8 cellular contexts compared by ENCODE assay signal in the genomic region with DNA sequence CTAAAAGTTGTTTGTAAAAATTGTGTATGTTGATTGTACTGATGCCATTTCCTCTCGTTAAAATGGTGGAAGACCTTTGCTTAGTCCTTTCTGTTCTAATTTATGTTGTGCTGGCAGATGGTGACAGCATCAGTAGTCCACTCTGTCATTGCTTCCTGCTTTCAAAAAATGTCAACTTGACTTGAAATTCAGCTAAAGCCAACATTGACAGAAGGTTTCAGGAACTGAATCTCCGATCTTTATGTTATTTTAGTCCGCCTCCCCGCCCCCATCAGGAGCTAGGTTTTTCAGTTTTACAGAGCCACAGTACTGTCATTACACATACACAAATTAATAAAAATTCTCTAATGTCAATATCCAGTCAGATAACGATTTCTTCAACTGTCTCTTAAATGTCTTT. TPM values are rescaled to one million over a fixed set of nuclear protein-coding genes. Genes with fewer than 3 reads are reported as not detected.
A peak's percentile ranks its signal among the peaks of the same experiment; 100 is the strongest.
DNase-seq lines count a peak whose midpoint lies in the region; ATAC-seq, FAIRE-seq and TF ChIP-seq lines count a peak whose summit lies in the region.

No MANE protein-coding gene starts in this region.

- intact Hi-C loops in A673 (cut with micrococcal nuclease; ENCODE audit: unreplicated experiment) (loop anchor here (5.0 kb wide), 1 partner anchor 115 kb away; the partner anchor contains the start of gene AMOTL2), sciatic nerve (cut with DNase I) (no loop called here)

- H3K9ac ChIP-seq in OCI-LY1 (ENCODE audit: low read length): peak overlapping the region; percentile 90

- no peak for TF ChIP-seq CTCF in A673 (conservative IDR thresholded peaks at IDR 0.05; ENCODE audit: low read depth, low read length)
- TF ChIP-seq CTCF in OCI-LY1 (IDR thresholded peaks at IDR 0.05; ENCODE audit: low read length): no peak
- no peak for TF ChIP-seq CTCF in epithelial cell of proximal tubule (conservative IDR thresholded peaks at IDR 0.05; ENCODE audit: low read depth, low read length)

- 0 out of 2 replicates have a peak, but pooled peaks cover 5% of the 10 kb centered on the region for H3F3A ChIP-seq in OCI-LY1 (ENCODE audit: insufficient read depth, low read length)

- no peaks in the 10 kb centered on the region for H3K9me3 Mint-ChIP-seq in stimulated activated memory B cell treated with anti-CD40 and anti-IgM and Interleukin-4, amounts not matched to agents 10 μg/mL and 1 μg/mL and 100 μg/mL, for 72 hours

- peak overlapping the region; percentile 68 for H3K4me3 Mint-ChIP-seq in stimulated activated memory B cell treated with anti-CD40 and anti-IgM and Interleukin-4, amounts not matched to agents 10 μg/mL and 1 μg/mL and 100 μg/mL, for 72 hours

- H3K36me3 ChIP-seq in A673 (ENCODE audit: insufficient read depth, low read length, poor library complexity, severe bottlenecking): peaks cover 2% of the 10 kb centered on the region
- peaks cover 14% of the 10 kb centered on the region; the same call in 1 of the 2 replicates for H3K36me3 ChIP-seq in OCI-LY1 (ENCODE audit: insufficient read depth, low read length)

- POLR2A ChIA-PET in A673 (lab: Charles Lee; ENCODE audit: low non-redundant PET): no interaction called here

- H3K4me1 Mint-ChIP-seq in stimulated activated memory B cell treated with anti-CD40 and anti-IgM and Interleukin-4, amounts not matched to agents 10 μg/mL and 1 μg/mL and 100 μg/mL, for 72 hours: peaks cover 54% of the 10 kb centered on the region

- H3K4me1 ChIP-seq in A673 (ENCODE audit: insufficient read depth, low read length, poor library complexity, severe bottlenecking) (peaks cover 14% of the 10 kb centered on the region), OCI-LY1 (ENCODE audit: insufficient read depth, low read length, severe bottlenecking) (peaks cover 61% of the 10 kb centered on the region)

- peak; percentile 36 for TF ChIP-seq POLR2A in GM18505 (IDR thresholded peaks at IDR 0.05; ENCODE audit: borderline replicate concordance, extremely low read depth, insufficient read depth, insufficient read length)
- TF ChIP-seq POLR2A in H54 (IDR thresholded peaks at IDR 0.05; ENCODE audit: low read depth, low read length): no peak

- H3K9me3 ChIP-seq in A673 (ENCODE audit: low read depth, low read length, poor library complexity, severe bottlenecking): no peaks in the 10 kb centered on the region
- peaks cover 5% of the 10 kb centered on the region; the same call in 1 of the 2 replicates for H3K9me3 ChIP-seq in OCI-LY1 (ENCODE audit: low read length)

- no peaks in the 10 kb centered on the region for H3K27me3 ChIP-seq in A673 (replicated peaks; ENCODE audit: insufficient read depth, low read depth, low read length, poor library complexity)
- H3K27me3 ChIP-seq in OCI-LY1 (ENCODE audit: insufficient read depth, low read length): no peaks in the 10 kb centered on the region

- CTCF ChIA-PET in A673 (lab: Charles Lee): no interaction called here

- peak overlapping the region; percentile 82 for H3K4me2 ChIP-seq in OCI-LY1 (ENCODE audit: low read length)

- H4K20me1 ChIP-seq in OCI-LY1 (ENCODE audit: insufficient read depth, low read length): no peaks in the 10 kb centered on the region

- no peaks in the 10 kb centered on the region for H3K9me2 ChIP-seq in OCI-LY1 (ENCODE audit: low read depth, low read length)

- H3K27ac Mint-ChIP-seq in stimulated activated memory B cell treated with anti-CD40 and anti-IgM and Interleukin-4, amounts not matched to agents 10 μg/mL and 1 μg/mL and 100 μg/mL, for 72 hours: peak overlapping the region; percentile 96

- ATAC-seq in GM18505 (IDR thresholded peaks at IDR 0.05; ENCODE audit: unreplicated experiment) (no peak), sciatic nerve (no peak)
- ATAC-seq in stimulated activated memory B cell treated with anti-CD40 and anti-IgM and Interleukin-4, amounts not matched to agents 10 μg/mL and 1 μg/mL and 100 μg/mL, for 72 hours: peak; percentile 21

- H3K4me3 ChIP-seq in A673 (ENCODE audit: low read depth, low read length, poor library complexity, severe bottlenecking) (peak overlapping the region; percentile 80), OCI-LY1 (ENCODE audit: low read depth, low read length, poor library complexity, severe bottlenecking) (peak overlapping the region; percentile 81), epithelial cell of proximal tubule (ENCODE audit: low read depth, low read length) (peak overlapping the region; percentile 87)

- BruUV-seq in A673 (replicated peaks; lab: Mats Ljungman, UMichigan): no TSS peak

- DNase-seq in A673 (ENCODE audit: low spot score): no peak
- DNase-seq in epithelial cell of proximal tubule (ENCODE audit: low read depth): no peak
- DNase-seq in activated effector memory CD4-positive, alpha-beta T cell treated with anti-CD3 and anti-CD28 coated beads, Interleukin-2, amount 50 U/mL, for 16 hours: no peak
- DNase-seq in sciatic nerve (ENCODE audit: low spot score): no peak
- no peak for DNase-seq in H54 (ENCODE audit: insufficient read length, low spot score)

- peak overlapping the region; percentile 98 for H3K27ac ChIP-seq in A673 (ENCODE audit: low read depth, low read length, poor library complexity, severe bottlenecking)
- peak overlapping the region; percentile 83 for H3K27ac ChIP-seq in OCI-LY1 (ENCODE audit: low read depth, low read length, poor library complexity, severe bottlenecking)

- peaks cover 27% of the 10 kb centered on the region for H3K36me3 Mint-ChIP-seq in stimulated activated memory B cell treated with anti-CD40 and anti-IgM and Interleukin-4, amounts not matched to agents 10 μg/mL and 1 μg/mL and 100 μg/mL, for 72 hours

- no peak for FAIRE-seq in H54 (lab: Jason Lieb, UNC)

- peaks cover 55% of the 10 kb centered on the region for H3K79me2 ChIP-seq in OCI-LY1 (ENCODE audit: insufficient read depth, low read length)

- H3K27me3 Mint-ChIP-seq in stimulated activated memory B cell treated with anti-CD40 and anti-IgM and Interleukin-4, amounts not matched to agents 10 μg/mL and 1 μg/mL and 100 μg/mL, for 72 hours: no peaks in the 10 kb centered on the region

- no peak overlapping the region for H2AFZ ChIP-seq in OCI-LY1 (ENCODE audit: low read length)

RNA-seq across cellular contexts. Expression of gene CEP63, which starts 1.5 kb away (rescaled TPM):
- total RNA-seq in A673 (2021) (29.2 and 31.8 TPM in 2 replicates), epithelial cell of proximal tubule (10.3 and 21.4 TPM in 2 replicates), sciatic nerve (31.3 TPM)

RNA-seq across cellular contexts. Expression of gene ANAPC13, which starts 1.6 kb away (rescaled TPM):
- total RNA-seq in A673 (2021) (60.2 and 69.7 TPM in 2 replicates), epithelial cell of proximal tubule (52.5 and 80.5 TPM in 2 replicates), sciatic nerve (39.1 TPM)
